15 cellular contexts compared by ENCODE assay signal in genomic region chr2:881204-881918, GRCh38.
DNase-seq lines count a peak whose midpoint lies in the region; ATAC-seq and TF ChIP-seq lines count a peak whose summit lies in the region.
"Had no signal": no experiment of that assay in that cellular context is flagged by ENCODE, and none has a peak within 500 bp of the region (broad histone marks: within the 10 kb centered on the region; RNA-seq: fewer than 3 reads in every experiment).

No MANE protein-coding gene starts in this region.

- H3K4me3 ChIP-seq in GM06990 (replicated peaks; ENCODE audit: low read depth, low read length): no peak overlapping the region
- H3K4me3 ChIP-seq in colonic mucosa: no peak overlapping the region
- H3K4me3 ChIP-seq: thyroid gland had no signal

- H3K4me1 ChIP-seq in colonic mucosa: no peaks in the 10 kb centered on the region
- H3K4me1 ChIP-seq: parathyroid adenoma had no signal

- H3K9me3 ChIP-seq in colonic mucosa: no peaks in the 10 kb centered on the region
- H3K9me3 ChIP-seq: thyroid gland had no signal

- H3K27me3 ChIP-seq in GM06990 (replicated peaks; ENCODE audit: control insufficient read depth, insufficient read depth, low read length) (no peaks in the 10 kb centered on the region), colonic mucosa (peaks cover 11% of the 10 kb centered on the region)
- H3K27me3 ChIP-seq: thyroid gland had no signal

- TF ChIP-seq CTCF in GM06990 (IDR thresholded peaks at IDR 0.05; ENCODE audit: insufficient read depth, low read length, poor library complexity, severe bottlenecking): no peak
- TF ChIP-seq CTCF in colonic mucosa (IDR thresholded peaks at IDR 0.05): no peak

- H3K36me3 ChIP-seq in GM06990 (ENCODE audit: control insufficient read depth, insufficient read depth, low read length) (no peaks in the 10 kb centered on the region), colonic mucosa (no peaks in the 10 kb centered on the region)
- H3K36me3 ChIP-seq: thyroid gland had no signal

- ATAC-seq in GM21367 (IDR thresholded peaks at IDR 0.05; ENCODE audit: unreplicated experiment): peak; percentile 52
- ATAC-seq in HG03025 (IDR thresholded peaks at IDR 0.05; ENCODE audit: low FRiP score, unreplicated experiment): peak; percentile 64
- ATAC-seq: Right ventricle myocardium inferior had no signal

- H3K9ac ChIP-seq in colonic mucosa (ENCODE audit: low read depth in 2 of 2, low read length in 2 of 2): no peak overlapping the region
- H3K9ac ChIP-seq: parathyroid adenoma had no signal

- H3K27ac ChIP-seq in colonic mucosa: no peak overlapping the region
- H3K27ac ChIP-seq: parathyroid adenoma, thyroid gland had no signal

- intact Hi-C loops in colonic mucosa (cut with DNase I): no loop called here

- DNase-seq in GM06990 (ENCODE audit: extremely low read depth, insufficient read length): peak; percentile 34
- DNase-seq in colonic mucosa: peak; percentile 7
- DNase-seq in SHP77 (lab: John Stamatoyannopoulos, UW): no peak
- DNase-seq in D341Med (ENCODE audit: low spot score): no peak
- no peak for DNase-seq in NCI-H510A (lab: John Stamatoyannopoulos, UW)
- no peak for DNase-seq in AG08395 (ENCODE audit: low spot score)
- DNase-seq: activated B cell treated with CpG ODN at 0.5 μM for 24 hours; activated effector memory CD4-positive, alpha-beta T cell treated with Interleukin-2 at 50 U/mL for 16 hours; GOT3; NCI-H2227 treated with DMSO at 0.1 percent for 48 hours; thyroid gland had no signal

Comparison
In these comparisons a context has a peak if more than half of its experiments do, and no peak if none do; other contexts are left out.
1. DNase-seq: peak in GM06990 (single experiment) and colonic mucosa (single experiment); none in SHP77 (0 of 2), D341Med (single experiment), NCI-H510A (single experiment) and AG08395 (single experiment).